Comparison of ENCODE assay signal across 8 cellular contexts in the genomic region with DNA sequence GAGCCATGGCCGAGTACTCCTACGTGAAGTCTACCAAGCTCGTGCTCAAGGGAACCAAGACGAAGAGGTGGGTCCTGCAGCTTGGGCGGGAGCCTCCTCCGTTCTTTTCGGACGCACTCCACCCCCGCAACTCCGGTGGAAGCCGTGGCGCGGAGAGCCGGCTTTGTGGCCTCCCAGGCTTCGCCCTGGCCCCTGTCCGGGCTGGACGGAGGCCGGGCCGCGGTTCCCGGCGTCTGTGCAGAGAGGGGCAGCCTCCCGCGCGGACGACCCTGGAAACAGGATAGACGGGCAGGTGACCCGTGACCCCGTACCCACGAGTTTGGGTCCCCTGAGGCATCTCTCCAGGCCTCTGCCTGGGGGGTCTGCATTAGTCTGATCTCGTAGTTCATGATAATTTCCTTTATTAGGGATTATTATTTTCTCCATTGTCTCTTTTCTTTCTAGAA. TPM values are rescaled to one million over a fixed set of nuclear protein-coding genes. Genes with fewer than 3 reads are reported as not detected.
A peak's percentile ranks its signal among the peaks of the same experiment; 100 is the strongest.
DNase-seq lines count a peak whose midpoint lies in the region; ATAC-seq, FAIRE-seq and TF ChIP-seq lines count a peak whose summit lies in the region.

No MANE protein-coding gene starts in this region.

- DNase-seq in CD4-positive, CD25-positive, alpha-beta regulatory T cell = no peak
- DNase-seq in RCC 7860 (ENCODE audit: low spot score) = no peak
- DNase-seq in GDM1 (lab: John Stamatoyannopoulos, UW) = no peak

- H3K27ac ChIP-seq in CD4-positive, CD25-positive, alpha-beta regulatory T cell (ENCODE audit: insufficient read depth, low read length, poor library complexity, severe bottlenecking) = peak overlapping the region; percentile 90

- H3K9me3 ChIP-seq in CD4-positive, CD25-positive, alpha-beta regulatory T cell (ENCODE audit: control insufficient read depth in 2 of 2, low read length in 2 of 2) = no peaks in the 10 kb centered on the region

- no peak for TF ChIP-seq RAD21 in Ishikawa (IDR thresholded peaks at IDR 0.05; ENCODE audit: low read depth)

- H3K9me3 Mint-ChIP-seq in CD4-positive, CD25-positive, alpha-beta regulatory T cell = peaks cover 1 to 6% (median 3%) of the 10 kb centered on the region in 7 donors
- H3K9me3 Mint-ChIP-seq in dendritic cell treated with granulocyte-macrophage colony-stimulating factor and Interleukin-4, amounts not matched to agents 40 ng/mL and 50 ng/mL, for 4 days = peaks cover 20% of the 10 kb centered on the region
- H3K9me3 Mint-ChIP-seq in nephron = peaks cover 9% of the 10 kb centered on the region

- no peak for TF ChIP-seq EP300 in Ishikawa (IDR thresholded peaks at IDR 0.05; ENCODE audit: borderline replicate concordance)

- H3K36me3 ChIP-seq in CD4-positive, CD25-positive, alpha-beta regulatory T cell (ENCODE audit: control insufficient read depth, insufficient read depth, low read length) = peaks cover 10% of the 10 kb centered on the region

- TF ChIP-seq CTCF in nephron (IDR thresholded peaks at IDR 0.05; ENCODE audit: unreplicated experiment in 3 of 3) = no peak

- H3K36me3 Mint-ChIP-seq in CD4-positive, CD25-positive, alpha-beta regulatory T cell = peaks cover 31% of the 10 kb centered on the region
- peaks cover 42% of the 10 kb centered on the region for H3K36me3 Mint-ChIP-seq in dendritic cell treated with granulocyte-macrophage colony-stimulating factor and Interleukin-4, amounts not matched to agents 40 ng/mL and 50 ng/mL, for 4 days (ENCODE audit: low read depth)
- peaks cover 23% of the 10 kb centered on the region for H3K36me3 Mint-ChIP-seq in nephron (ENCODE audit: low read depth)

- H3K4me1 ChIP-seq in CD4-positive, CD25-positive, alpha-beta regulatory T cell (ENCODE audit: control insufficient read depth, insufficient read depth, low read length, poor library complexity, severe bottlenecking) = peaks cover 42% of the 10 kb centered on the region

- intact Hi-C loops in dendritic cell treated with granulocyte-macrophage colony-stimulating factor and Interleukin-4, amounts not matched to agents 40 ng/mL and 50 ng/mL, for 4 days (cut with micrococcal nuclease) = no loop called here

- peaks cover 48 to 63% (median 54%) of the 10 kb centered on the region in 4 donors for H3K4me1 Mint-ChIP-seq in CD4-positive, CD25-positive, alpha-beta regulatory T cell
- peaks cover 50% of the 10 kb centered on the region for H3K4me1 Mint-ChIP-seq in dendritic cell treated with granulocyte-macrophage colony-stimulating factor and Interleukin-4, amounts not matched to agents 40 ng/mL and 50 ng/mL, for 4 days (ENCODE audit: low read depth)
- peaks cover 20% of the 10 kb centered on the region for H3K4me1 Mint-ChIP-seq in nephron

- no peaks in the 10 kb centered on the region for H3K27me3 ChIP-seq in CD4-positive, CD25-positive, alpha-beta regulatory T cell (ENCODE audit: control insufficient read depth, insufficient read depth, low read length)

- no peak for FAIRE-seq in RCC 7860 (lab: Jason Lieb, UNC)

- peaks cover 5% of the 10 kb centered on the region for H3K27me3 Mint-ChIP-seq in CD4-positive, CD25-positive, alpha-beta regulatory T cell
- peaks cover 2% of the 10 kb centered on the region for H3K27me3 Mint-ChIP-seq in dendritic cell treated with granulocyte-macrophage colony-stimulating factor and Interleukin-4, amounts not matched to agents 40 ng/mL and 50 ng/mL, for 4 days
- no peaks in the 10 kb centered on the region for H3K27me3 Mint-ChIP-seq in nephron (ENCODE audit: low read depth)

- H3K4me3 ChIP-seq in CD4-positive, CD25-positive, alpha-beta regulatory T cell (ENCODE audit: low read depth, low read length) = peak overlapping the region; percentile 89

- H3K27ac Mint-ChIP-seq in CD4-positive, CD25-positive, alpha-beta regulatory T cell = peak overlapping the region; percentile 96 to 100 (median 98)
- peak overlapping the region; percentile 92 for H3K27ac Mint-ChIP-seq in dendritic cell treated with granulocyte-macrophage colony-stimulating factor and Interleukin-4, amounts not matched to agents 40 ng/mL and 50 ng/mL, for 4 days
- H3K27ac Mint-ChIP-seq in nephron = peak overlapping the region; percentile 33 to 95 (median 92)

- no peak for ATAC-seq in CD4-positive, CD25-positive, alpha-beta regulatory T cell (ENCODE audit: low read depth in 2 of 2)
- no peak for ATAC-seq in GM19463 (IDR thresholded peaks at IDR 0.05; ENCODE audit: unreplicated experiment)
- ATAC-seq in GM18867 (IDR thresholded peaks at IDR 0.05; ENCODE audit: unreplicated experiment) = no peak

- H3K4me3 Mint-ChIP-seq in CD4-positive, CD25-positive, alpha-beta regulatory T cell = peak overlapping the region; percentile 95 to 100 (median 97)
- H3K4me3 Mint-ChIP-seq in dendritic cell treated with granulocyte-macrophage colony-stimulating factor and Interleukin-4, amounts not matched to agents 40 ng/mL and 50 ng/mL, for 4 days = peak overlapping the region; percentile 86
- peak overlapping the region; percentile 83 to 98 (median 96) for H3K4me3 Mint-ChIP-seq in nephron

TF ChIP-seq in Ishikawa, 13 proteins besides CTCF, POLR2A, EP300 and RAD21:
- peak; percentile 47; the same call in 1 of the 2 replicates for TF ChIP-seq EGR1 (IDR thresholded peaks at IDR 0.05)
- TF ChIP-seq, protein P1, sequence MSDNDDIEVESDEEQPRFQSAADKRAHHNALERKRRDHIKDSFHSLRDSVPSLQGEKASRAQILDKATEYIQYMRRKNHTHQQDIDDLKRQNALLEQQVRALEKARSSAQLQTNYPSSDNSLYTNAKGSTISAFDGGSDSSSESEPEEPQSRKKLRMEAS (IDR thresholded peaks at IDR 0.05) = no peak

RNA-seq across cellular contexts. Expression of a gene that starts 0.4 kb away (rescaled TPM):
- total RNA-seq in CD4-positive, CD25-positive, alpha-beta regulatory T cell = 71.9 TPM
- polyA plus RNA-seq in CD4-positive, CD25-positive, alpha-beta regulatory T cell = 10 to 100 TPM; 60.7 to 76.8 (median 72.2) TPM
